Comparison of ENCODE assay signal across 18 cellular contexts in the genomic region with DNA sequence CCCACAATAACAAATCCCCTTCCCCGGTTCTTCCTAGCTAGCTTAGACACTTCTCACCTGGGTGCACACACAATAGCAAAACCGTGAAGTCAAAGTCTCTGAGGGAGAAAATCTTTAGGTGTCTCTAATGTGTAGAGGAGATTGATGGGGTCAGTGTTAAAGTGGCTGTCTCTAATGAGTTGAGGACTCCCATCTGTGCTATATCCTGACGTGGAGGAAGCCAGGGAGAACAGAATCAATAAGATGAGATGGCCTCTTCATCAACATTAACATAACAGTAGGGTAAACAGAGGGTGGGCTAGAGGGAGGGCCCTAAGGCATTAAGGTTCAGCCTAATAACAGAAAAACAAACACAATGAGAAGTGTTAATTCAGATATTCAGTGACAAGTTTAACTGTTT.
DNase-seq lines count a peak whose midpoint lies in the region; ATAC-seq, FAIRE-seq and TF ChIP-seq lines count a peak whose summit lies in the region.
"Had no signal": no experiment of that assay in that cellular context is flagged by ENCODE, and none has a peak within 500 bp of the region (broad histone marks: within the 10 kb centered on the region; RNA-seq: fewer than 3 reads in every experiment).

No MANE protein-coding gene starts in this region.

- H3K4me1 ChIP-seq in GM23338 (ENCODE audit: insufficient read depth) (peaks cover 26% of the 10 kb centered on the region), H1 (replicated peaks in 1 of 4; ENCODE audit: control insufficient read depth in 3 of 4, insufficient read depth in 4 of 4, low read length in 3 of 4) (peaks cover 4 to 12% (median 9%) of the 10 kb centered on the region in 4 experiments; a peak in 6 of 7 replicates)

- H3K9ac ChIP-seq in H1 (replicated peaks in 1 of 4; ENCODE audit: extremely low read depth in 1 of 4, low read depth in 3 of 4, low read length in 3 of 4), result no peak overlapping the region
- H3K9ac ChIP-seq: SK-N-SH had no signal

- no peak overlapping the region for H3K14ac ChIP-seq in H1 (ENCODE audit: insufficient read length)

- peaks cover 21% of the 10 kb centered on the region; the same call in 2 of the 3 replicates for H3K36me3 Mint-ChIP-seq in GM23338 (ENCODE audit: low read depth)
- H3K36me3 Mint-ChIP-seq: CD14-positive monocyte, T-cell had no signal

- H4K20me1 ChIP-seq in GM23338 (replicated peaks; ENCODE audit: insufficient read depth), result no peaks in the 10 kb centered on the region
- H4K20me1 ChIP-seq in H1 (replicated peaks in 1 of 2; ENCODE audit: control insufficient read depth in 1 of 2, insufficient read depth in 2 of 2, low read length in 2 of 2), result no peaks in the 10 kb centered on the region

- peaks cover 12% of the 10 kb centered on the region for H3K27me3 Mint-ChIP-seq in GM23338 (ENCODE audit: insufficient read depth, low read depth, poor library complexity)

- CTCF ChIA-PET in H1 (lab: Charles Lee; ENCODE audit: partially characterized antibody), result no interaction called here

- H2BK20ac ChIP-seq in H1 (ENCODE audit: low read length), result no peak overlapping the region

- H3K4me3 ChIP-seq in GM23338, result no peak overlapping the region
- peak overlapping the region in 1 of 4 experiments; percentile 23; a peak in 1 of 8 replicates for H3K4me3 ChIP-seq in H1 (ENCODE audit: extremely low read depth in 1 of 4, insufficient read depth in 2 of 4, low read depth in 3 of 4, low read length in 4 of 4)

- no peak overlapping the region for H4K91ac ChIP-seq in H1 (replicated peaks; ENCODE audit: insufficient read length, low read length)

- no peak overlapping the region for H3K23ac ChIP-seq in H1 (ENCODE audit: insufficient read length)

- 26% methylated on average over 3 of the region's 3 CpGs; no CpG with 5 or more reads in 1 of the 2 experiments for WGBS in H1 (ENCODE audit: extremely low coverage in 1 of 2, insufficient coverage in 1 of 2, insufficient read length in 1 of 2, insufficient replicate concordance in 2 of 2, low coverage in 1 of 2, low lambda C conversion rate in 2 of 2, missing lambda C conversion rate in 1 of 2), 2 experiments

- H2BK5ac ChIP-seq in H1 (ENCODE audit: low read depth, low read length), result no peak overlapping the region

- H3K36me3 ChIP-seq in GM23338 (ENCODE audit: insufficient read depth) (0 out of 2 replicates have a peak, but pooled peaks cover 10% of the 10 kb centered on the region), H1 (ENCODE audit: control insufficient read depth in 2 of 4, insufficient read depth in 4 of 4, low read length in 3 of 4) (no peaks in the 10 kb centered on the region)

- peaks cover 3 to 9% of the 10 kb centered on the region in 2 experiments; a peak in 1 of 4 replicates for H3K9me3 ChIP-seq in H1 (ENCODE audit: insufficient read depth in 2 of 2, low read depth in 1 of 2, low read length in 1 of 2)
- H3K9me3 ChIP-seq: SK-N-SH had no signal

- no peak overlapping the region for H4K5ac ChIP-seq in H1 (ENCODE audit: insufficient read length, low read depth, low read length)

- peak overlapping the region; percentile 21 for H3K4me2 ChIP-seq in GM23338
- H3K4me2 ChIP-seq in H1 (ENCODE audit: insufficient read depth in 1 of 2, low read depth in 2 of 2, low read length in 2 of 2), result peak overlapping the region; percentile 7 to 33; a peak in 2 of 4 replicates
- H3K4me2 ChIP-seq: SK-N-SH had no signal

- H3F3A ChIP-seq in GM23338 (replicated peaks; ENCODE audit: low read depth), result no peaks in the 10 kb centered on the region

- TF ChIP-seq EP300 in H1 (IDR thresholded peaks at IDR 0.05; ENCODE audit: borderline replicate concordance in 1 of 2, low read depth in 2 of 2, low read length in 2 of 2), result no peak

- peak; percentile 70 for FAIRE-seq in H1 (lab: Jason Lieb, UNC)
- FAIRE-seq: HepG2 had no signal

- no peak overlapping the region for H3K27ac ChIP-seq in GM23338 (ENCODE audit: low read depth)
- H3K27ac ChIP-seq in H1 (ENCODE audit: low read depth, low read length), result no peak overlapping the region

- no peak overlapping the region for H2AK5ac ChIP-seq in H1 (ENCODE audit: low read depth, low read length)

- H3K27me3 ChIP-seq in GM23338 (ENCODE audit: insufficient read depth) (0 out of 2 replicates have a peak, but pooled peaks cover 7% of the 10 kb centered on the region), H1 (replicated peaks in 1 of 4; ENCODE audit: control insufficient read depth in 3 of 4, extremely low read depth in 1 of 4, insufficient read depth in 3 of 4, low read length in 3 of 4) (no peaks in the 10 kb centered on the region)

- POLR2A ChIA-PET in H1 (lab: Charles Lee; ENCODE audit: partially characterized antibody), result no interaction called here

- H3K18ac ChIP-seq in H1 (ENCODE audit: extremely low read depth, low read length), result no peak overlapping the region

- peaks cover 21% of the 10 kb centered on the region for H3K9me3 Mint-ChIP-seq in GM23338

- no peak overlapping the region for H3K27ac Mint-ChIP-seq in GM23338
- H3K27ac Mint-ChIP-seq: CD14-positive monocyte, T-cell had no signal

- H2BK120ac ChIP-seq in H1 (replicated peaks; ENCODE audit: low read depth, low read length), result no peak overlapping the region

- no peak overlapping the region for H2BK12ac ChIP-seq in H1 (ENCODE audit: low read depth, low read length)

- H3K79me2 ChIP-seq in GM23338 (replicated peaks; ENCODE audit: insufficient read depth) (no peaks in the 10 kb centered on the region), H1 (ENCODE audit: control insufficient read depth in 1 of 2, insufficient read depth in 2 of 2, low read length in 2 of 2) (no peaks in the 10 kb centered on the region)

- no peak overlapping the region for H3K4ac ChIP-seq in H1 (replicated peaks; ENCODE audit: insufficient read length, low read depth, low read length)

- no peak for TF ChIP-seq POLR2A in H1 (IDR thresholded peaks at IDR 0.05; ENCODE audit: control extremely low read depth in 1 of 2, low read depth in 2 of 2, low read length in 2 of 2)

- H2BK15ac ChIP-seq in H1 (ENCODE audit: low read length), result no peak overlapping the region

- H3K4me3 Mint-ChIP-seq in GM23338, result peak overlapping the region; percentile 12; the same call in 1 of the 3 replicates
- H3K4me3 Mint-ChIP-seq: CD14-positive monocyte, T-cell had no signal

- no peaks in the 10 kb centered on the region for H3K23me2 ChIP-seq in H1 (ENCODE audit: low read depth, low read length)

- H4K8ac ChIP-seq in H1 (ENCODE audit: extremely low read depth, insufficient read depth, low read length), result no peak overlapping the region

- no peak for TF ChIP-seq RAD21 in H1 (IDR thresholded peaks at IDR 0.05 in 1 of 2, conservative IDR thresholded peaks at IDR 0.05 in 1 of 2; ENCODE audit: low read depth in 2 of 2, low read length in 2 of 2)

- H3K56ac ChIP-seq in H1 (replicated peaks; ENCODE audit: insufficient read length, low read depth, low read length), result no peak overlapping the region

- DNase-seq in GM23338 (ENCODE audit: low spot score) (peak; percentile 60), NCI-H1417 treated with DMSO at 0.1 percent for 48 hours (lab: John Stamatoyannopoulos, UW) (peak; percentile 20), H1 (ENCODE audit: low read depth in 1 of 2, low spot score in 2 of 2) (no peak), iPS-NIHi7 (ENCODE audit: extremely low spot score) (peak; percentile 45)
- DNase-seq: AML-193, DMS 273 treated with DMSO at 0.1 percent for 48 hours, HCEC 1CT, KG1, NCI-H1048, NCI-H1694, NCI-H2171, SK-N-SH, T-cell had no signal

- H2AFZ ChIP-seq in GM23338, result no peak overlapping the region
- H2AFZ ChIP-seq in H1 (ENCODE audit: low read length), result no peak overlapping the region

- no peak for TF ChIP-seq CTCF in GM23338 (conservative IDR thresholded peaks at IDR 0.05; ENCODE audit: low read depth in 2 of 2)
- TF ChIP-seq CTCF in H1 (IDR thresholded peaks at IDR 0.05; ENCODE audit: control extremely low read depth in 1 of 3, insufficient read depth in 1 of 3, low read depth in 1 of 3, low read length in 3 of 3), result no peak

- H3K79me1 ChIP-seq in H1 (ENCODE audit: low read depth, low read length), result no peaks in the 10 kb centered on the region

- peaks cover 32% of the 10 kb centered on the region for H3K4me1 Mint-ChIP-seq in GM23338
- H3K4me1 Mint-ChIP-seq: CD14-positive monocyte, T-cell had no signal

- ATAC-seq in GM23338 (peak; percentile 100), GM19467 (IDR thresholded peaks at IDR 0.05; ENCODE audit: unreplicated experiment) (no peak), HG03280 (IDR thresholded peaks at IDR 0.05; ENCODE audit: unreplicated experiment) (no peak), HG03469 (IDR thresholded peaks at IDR 0.05; ENCODE audit: unreplicated experiment) (no peak)
- ATAC-seq: HepG2, T-cell had no signal

- peaks cover under 1% of the 10 kb centered on the region; the same call in 1 of the 2 replicates for H3K9me2 ChIP-seq in GM23338 (ENCODE audit: insufficient read depth)
- H3K9me2 ChIP-seq: SK-N-SH had no signal

TF ChIP-seq in GM23338, 12 proteins besides CTCF, POLR2A, EP300 and RAD21 (continues in another document):
- peak; percentile 56; the same call in 1 of the 2 replicates for TF ChIP-seq NANOG (IDR thresholded peaks at IDR 0.05; ENCODE audit: borderline replicate concordance)
- no peak for TF ChIP-seq ZNF331 (CRISPR knock-in tag; IDR thresholded peaks at IDR 0.05; ENCODE audit: low read depth)
- TF ChIP-seq, protein P1, sequence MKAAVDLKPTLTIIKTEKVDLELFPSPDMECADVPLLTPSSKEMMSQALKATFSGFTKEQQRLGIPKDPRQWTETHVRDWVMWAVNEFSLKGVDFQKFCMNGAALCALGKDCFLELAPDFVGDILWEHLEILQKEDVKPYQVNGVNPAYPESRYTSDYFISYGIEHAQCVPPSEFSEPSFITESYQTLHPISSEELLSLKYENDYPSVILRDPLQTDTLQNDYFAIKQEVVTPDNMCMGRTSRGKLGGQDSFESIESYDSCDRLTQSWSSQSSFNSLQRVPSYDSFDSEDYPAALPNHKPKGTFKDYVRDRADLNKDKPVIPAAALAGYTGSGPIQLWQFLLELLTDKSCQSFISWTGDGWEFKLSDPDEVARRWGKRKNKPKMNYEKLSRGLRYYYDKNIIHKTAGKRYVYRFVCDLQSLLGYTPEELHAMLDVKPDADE (IDR thresholded peaks at IDR 0.05), result no peak

TF ChIP-seq in H1, 55 proteins besides CTCF, POLR2A, EP300 and RAD21:
- TF ChIP-seq SP1 (IDR thresholded peaks at IDR 0.05; ENCODE audit: low read depth, low read length) (0 out of 2 replicates have a peak, but pooled peaks have one; percentile 29), HDAC2 (IDR thresholded peaks at IDR 0.05; ENCODE audit: borderline replicate concordance in 1 of 2, low read depth in 2 of 2, low read length in 2 of 2) (0 out of 4 replicates have a peak, but pooled peaks of 1 of the 2 experiments have one; percentile 44), BCL11A (IDR thresholded peaks at IDR 0.05; ENCODE audit: low read depth in 2 of 2, low read length in 2 of 2) (no peak), NANOG (IDR thresholded peaks at IDR 0.05; ENCODE audit: insufficient read depth, low read depth, low read length, poor library complexity, severe bottlenecking) (peak; percentile 31)

Comparison
In these comparisons a context has a peak if more than half of its experiments do, and no peak if none do; other contexts are left out.
1. DNase-seq: peak in GM23338 (single experiment), NCI-H1417 treated with DMSO at 0.1 percent for 48 hours (single experiment) and iPS-NIHi7 (single experiment); none in H1 (0 of 2).